Comparison of ENCODE assay signal across 10 cellular contexts in the genomic region with DNA sequence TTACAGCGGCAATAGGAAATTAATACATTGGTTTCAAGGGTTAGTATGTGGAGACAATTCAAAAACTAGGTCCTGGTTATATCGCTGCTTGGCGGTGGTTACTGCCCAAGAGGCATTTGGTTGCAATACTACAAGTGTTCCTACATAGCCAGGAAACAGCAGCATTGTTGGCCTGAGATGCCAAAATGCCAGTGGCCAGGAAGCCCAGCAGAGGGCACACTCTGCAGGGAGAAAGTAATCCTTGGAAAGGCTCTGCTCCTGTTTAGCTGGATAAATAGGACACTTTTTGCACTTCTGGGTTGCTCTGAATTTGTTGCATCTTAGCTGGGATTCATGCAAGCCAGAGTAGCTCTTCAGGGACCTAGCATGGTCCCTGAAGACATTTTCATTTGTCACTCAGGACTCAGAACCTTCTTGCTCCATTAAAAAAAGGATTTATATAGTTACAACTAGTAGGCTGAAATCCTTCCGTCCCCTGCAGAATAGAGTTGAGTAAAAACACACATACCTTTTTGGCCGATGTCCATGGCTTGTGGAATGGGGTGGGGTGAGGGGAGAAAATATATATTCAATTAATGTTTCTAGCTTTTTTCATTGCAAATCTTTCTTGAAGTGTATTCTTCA. TPM values are rescaled to one million over a fixed set of nuclear protein-coding genes. Genes with fewer than 3 reads are reported as not detected.
DNase-seq lines count a peak whose midpoint lies in the region; ATAC-seq and TF ChIP-seq lines count a peak whose summit lies in the region.
"Had no signal": no experiment of that assay in that cellular context is flagged by ENCODE, and none has a peak within 500 bp of the region (broad histone marks: within the 10 kb centered on the region; RNA-seq: fewer than 3 reads in every experiment).

No MANE protein-coding gene starts in this region.

- no peak overlapping the region for H3K27ac ChIP-seq in SJCRH30

- peak; percentile 9 for DNase-seq in DMS79 (lab: John Stamatoyannopoulos, UW)
- peak; percentile 40 to 66 for DNase-seq in SJCRH30
- peak; percentile 51 for DNase-seq in fibroblast of gingiva (ENCODE audit: low read depth)
- DNase-seq in occipital lobe (lab: John Stamatoyannopoulos, UW) = peak; percentile 29
- no peak for DNase-seq in stimulated activated CD4-positive, alpha-beta T cell treated with anti-CD3 and anti-CD28 coated beads, Interleukin-4, amount 100 ng/mL, for 4 hours
- DNase-seq in stimulated activated CD4-positive, alpha-beta T cell treated with anti-CD3 and anti-CD28 coated beads, Interleukin-12 subunit alpha, Interleukin-12 subunit beta, amount 100 ng/mL, for 4 hours = no peak

- no peak for TF ChIP-seq EP300 in Ishikawa (IDR thresholded peaks at IDR 0.05; ENCODE audit: borderline replicate concordance)

- H3K4me3 ChIP-seq in SJCRH30 = no peak overlapping the region

- no peaks in the 10 kb centered on the region for H3K4me1 ChIP-seq in SJCRH30

- TF ChIP-seq RAD21 in Ishikawa (IDR thresholded peaks at IDR 0.05; ENCODE audit: low read depth) = peak; percentile 60

- no peaks in the 10 kb centered on the region for H3K27me3 ChIP-seq in SJCRH30

- no peak for ATAC-seq in GM19452 (IDR thresholded peaks at IDR 0.05; ENCODE audit: unreplicated experiment)

- H3K9me3 ChIP-seq in SJCRH30 (replicated peaks) = no peaks in the 10 kb centered on the region

- no peaks in the 10 kb centered on the region for H3K36me3 ChIP-seq in SJCRH30

TF ChIP-seq in Ishikawa, 13 proteins besides CTCF, POLR2A, EP300 and RAD21:
- TF ChIP-seq TCF12 (IDR thresholded peaks at IDR 0.05; ENCODE audit: low read depth) (no peak), FOXM1 (IDR thresholded peaks at IDR 0.05; ENCODE audit: borderline replicate concordance, low read depth) (no peak), YY1 (IDR thresholded peaks at IDR 0.05; ENCODE audit: low read depth) (no peak), CREB1 (IDR thresholded peaks at IDR 0.05; ENCODE audit: low read depth) (no peak), TAF1 (IDR thresholded peaks at IDR 0.05; ENCODE audit: low read depth) (no peak), NFIC (IDR thresholded peaks at IDR 0.05) (no peak), TEAD4 (IDR thresholded peaks at IDR 0.05) (no peak), ZBTB7A (IDR thresholded peaks at IDR 0.05; ENCODE audit: low read depth) (no peak), CEBPB (IDR thresholded peaks at IDR 0.05) (no peak), EGR1 (IDR thresholded peaks at IDR 0.05) (no peak)
- TF ChIP-seq, protein P1, sequence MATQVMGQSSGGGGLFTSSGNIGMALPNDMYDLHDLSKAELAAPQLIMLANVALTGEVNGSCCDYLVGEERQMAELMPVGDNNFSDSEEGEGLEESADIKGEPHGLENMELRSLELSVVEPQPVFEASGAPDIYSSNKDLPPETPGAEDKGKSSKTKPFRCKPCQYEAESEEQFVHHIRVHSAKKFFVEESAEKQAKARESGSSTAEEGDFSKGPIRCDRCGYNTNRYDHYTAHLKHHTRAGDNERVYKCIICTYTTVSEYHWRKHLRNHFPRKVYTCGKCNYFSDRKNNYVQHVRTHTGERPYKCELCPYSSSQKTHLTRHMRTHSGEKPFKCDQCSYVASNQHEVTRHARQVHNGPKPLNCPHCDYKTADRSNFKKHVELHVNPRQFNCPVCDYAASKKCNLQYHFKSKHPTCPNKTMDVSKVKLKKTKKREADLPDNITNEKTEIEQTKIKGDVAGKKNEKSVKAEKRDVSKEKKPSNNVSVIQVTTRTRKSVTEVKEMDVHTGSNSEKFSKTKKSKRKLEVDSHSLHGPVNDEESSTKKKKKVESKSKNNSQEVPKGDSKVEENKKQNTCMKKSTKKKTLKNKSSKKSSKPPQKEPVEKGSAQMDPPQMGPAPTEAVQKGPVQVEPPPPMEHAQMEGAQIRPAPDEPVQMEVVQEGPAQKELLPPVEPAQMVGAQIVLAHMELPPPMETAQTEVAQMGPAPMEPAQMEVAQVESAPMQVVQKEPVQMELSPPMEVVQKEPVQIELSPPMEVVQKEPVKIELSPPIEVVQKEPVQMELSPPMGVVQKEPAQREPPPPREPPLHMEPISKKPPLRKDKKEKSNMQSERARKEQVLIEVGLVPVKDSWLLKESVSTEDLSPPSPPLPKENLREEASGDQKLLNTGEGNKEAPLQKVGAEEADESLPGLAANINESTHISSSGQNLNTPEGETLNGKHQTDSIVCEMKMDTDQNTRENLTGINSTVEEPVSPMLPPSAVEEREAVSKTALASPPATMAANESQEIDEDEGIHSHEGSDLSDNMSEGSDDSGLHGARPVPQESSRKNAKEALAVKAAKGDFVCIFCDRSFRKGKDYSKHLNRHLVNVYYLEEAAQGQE (IDR thresholded peaks at IDR 0.05; ENCODE audit: low read depth) = no peak
- TF ChIP-seq, protein P2, sequence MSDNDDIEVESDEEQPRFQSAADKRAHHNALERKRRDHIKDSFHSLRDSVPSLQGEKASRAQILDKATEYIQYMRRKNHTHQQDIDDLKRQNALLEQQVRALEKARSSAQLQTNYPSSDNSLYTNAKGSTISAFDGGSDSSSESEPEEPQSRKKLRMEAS (IDR thresholded peaks at IDR 0.05) = no peak
- TF ChIP-seq, protein P3, sequence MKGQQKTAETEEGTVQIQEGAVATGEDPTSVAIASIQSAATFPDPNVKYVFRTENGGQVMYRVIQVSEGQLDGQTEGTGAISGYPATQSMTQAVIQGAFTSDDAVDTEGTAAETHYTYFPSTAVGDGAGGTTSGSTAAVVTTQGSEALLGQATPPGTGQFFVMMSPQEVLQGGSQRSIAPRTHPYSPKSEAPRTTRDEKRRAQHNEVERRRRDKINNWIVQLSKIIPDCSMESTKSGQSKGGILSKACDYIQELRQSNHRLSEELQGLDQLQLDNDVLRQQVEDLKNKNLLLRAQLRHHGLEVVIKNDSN (IDR thresholded peaks at IDR 0.05) = no peak

RNA-seq across cellular contexts. Expression of a gene that starts 8.1 kb away (rescaled TPM):
- not detected in 2 replicates for total RNA-seq in SJCRH30 (2014; rRNA removed; shearing (Covaris generic))
- total RNA-seq in occipital lobe = not detected
- total RNA-seq: skeletal muscle tissue; T-helper 2 cell treated with Interferon-gamma antibody and Interleukin-4, amounts not matched to agents 100 ng/mL and 5 ng/mL, for 36 hours had no signal

RNA-seq across cellular contexts. Expression of a gene that starts 8.2 kb away (rescaled TPM):
- total RNA-seq in SJCRH30 (2014; rRNA removed; shearing (Covaris generic)) = 30.2 and 30.6 TPM in 2 replicates
- 28.2 TPM for total RNA-seq in occipital lobe

RNA-seq across cellular contexts. Expression of a gene that starts 53.8 kb away (rescaled TPM):
- 13.9 and 17.8 TPM in 2 replicates for total RNA-seq in SJCRH30 (2014; rRNA removed; shearing (Covaris generic))
- 20.0 TPM for total RNA-seq in occipital lobe

Comparison
In these comparisons a context has a peak if more than half of its experiments do, and no peak if none do; other contexts are left out.
1. DNase-seq: peak in DMS79 (single experiment), SJCRH30 (2 of 2), fibroblast of gingiva (single experiment) and occipital lobe (single experiment); none in stimulated activated CD4-positive, alpha-beta T cell treated with anti-CD3 and anti-CD28 coated beads, Interleukin-4, amount 100 ng/mL, for 4 hours (0 of 2) and stimulated activated CD4-positive, alpha-beta T cell treated with anti-CD3 and anti-CD28 coated beads, Interleukin-12 subunit alpha, Interleukin-12 subunit beta, amount 100 ng/mL, for 4 hours (single experiment).